Comparison of ENCODE assay signal across 15 cellular contexts in genomic region chr3:151421956-151422355, GRCh38. TPM values are rescaled to one million over a fixed set of nuclear protein-coding genes. Genes with fewer than 3 reads are reported as not detected.
A peak's percentile ranks its signal among the peaks of the same experiment; 100 is the strongest.
DNase-seq lines count a peak whose midpoint lies in the region; ATAC-seq and TF ChIP-seq lines count a peak whose summit lies in the region.
"Had no signal": no experiment of that assay in that cellular context is flagged by ENCODE, and none has a peak within 500 bp of the region (broad histone marks: within the 10 kb centered on the region; RNA-seq: fewer than 3 reads in every experiment).

No MANE protein-coding gene starts in this region.

- H3K9me3 ChIP-seq in HCT116 (ENCODE audit: control insufficient read depth in 1 of 2, insufficient read depth in 1 of 2, low read depth in 1 of 2, low read length in 2 of 2) = no peaks in the 10 kb centered on the region
- H3K9me3 ChIP-seq: body of pancreas, heart left ventricle, SJCRH30 had no signal

- DNase-seq in GM06990 (ENCODE audit: extremely low read depth, insufficient read length) (no peak), HCT116 (ENCODE audit: low read depth, low spot score) (no peak), NB4 (ENCODE audit: low read depth) (peak; percentile 42), epithelial cell of proximal tubule (ENCODE audit: low read depth) (no peak), left ventricle myocardium superior (no peak), NCI-H146 (lab: John Stamatoyannopoulos, UW) (no peak), NCI-H2081 treated with DMSO at 0.1 percent for 48 hours (lab: John Stamatoyannopoulos, UW) (no peak)
- no peak for DNase-seq in activated CD8-positive, alpha-beta T cell treated with anti-CD3 and anti-CD28 coated beads, Interleukin-2, amount 10 ng/mL, durations not matched to agents 7 days and 5 days
- DNase-seq: activated CD4-positive, alpha-beta T cell treated with anti-CD3 and anti-CD28 coated beads for 1 hour; body of pancreas; effector memory CD8-positive, alpha-beta T cell; heart left ventricle; NCI-H2171; SJCRH30 had no signal

- TF ChIP-seq CTCF in GM06990 (IDR thresholded peaks at IDR 0.05; ENCODE audit: insufficient read depth, low read length, poor library complexity, severe bottlenecking) (peak; percentile 14), HCT116 (IDR thresholded peaks at IDR 0.05 in 2 of 3, conservative IDR thresholded peaks at IDR 0.05 in 1 of 3; ENCODE audit: borderline replicate concordance in 1 of 3, insufficient read depth in 1 of 3, low read depth in 2 of 3, low read length in 2 of 3) (peak in 2 of 3 experiments; percentile 23 to 32; a peak in 2 of 6 replicates), NB4 (IDR thresholded peaks at IDR 0.05; ENCODE audit: low read depth, low read length) (peak; percentile 28), epithelial cell of proximal tubule (conservative IDR thresholded peaks at IDR 0.05; ENCODE audit: low read depth, low read length) (peak; percentile 11)

- no peak overlapping the region for H3K9ac ChIP-seq in HCT116 (ENCODE audit: low read length)

- H3K4me3 ChIP-seq in GM06990 (replicated peaks; ENCODE audit: low read depth, low read length) (no peak overlapping the region), HCT116 (replicated peaks in 1 of 2; ENCODE audit: low read depth in 1 of 2, low read length in 2 of 2) (no peak overlapping the region), NB4 (ENCODE audit: low read depth, low read length) (no peak overlapping the region), epithelial cell of proximal tubule (ENCODE audit: low read depth, low read length) (no peak overlapping the region)
- H3K4me3 ChIP-seq: body of pancreas, heart left ventricle, SJCRH30 had no signal

- H3K4me1 Mint-ChIP-seq in activated CD8-positive, alpha-beta T cell treated with anti-CD3 and anti-CD28 coated beads, Interleukin-2, amount 10 ng/mL, durations not matched to agents 7 days and 5 days (ENCODE audit: low read depth) = peaks cover 4% of the 10 kb centered on the region

- H3K9me2 ChIP-seq in HCT116 (ENCODE audit: insufficient read depth) = no peaks in the 10 kb centered on the region

- BruUV-seq in HCT116 (replicated peaks; lab: Mats Ljungman, UMichigan) = no TSS peak

- RAD21 ChIA-PET in HCT116 (lab: Charles Lee; ENCODE audit: low non-redundant PET in 1 of 2, low total read pairs in 2 of 2, uncharacterized antibody in 2 of 2, unreplicated experiment in 2 of 2) = no interaction called here

- H3K9me3 Mint-ChIP-seq in activated CD8-positive, alpha-beta T cell treated with anti-CD3 and anti-CD28 coated beads, Interleukin-2, amount 10 ng/mL, durations not matched to agents 7 days and 5 days (ENCODE audit: insufficient read depth) = no peaks in the 10 kb centered on the region
- H3K9me3 Mint-ChIP-seq: effector memory CD8-positive, alpha-beta T cell had no signal

- TF ChIP-seq POLR2A in HCT116 (IDR thresholded peaks at IDR 0.05; ENCODE audit: borderline replicate concordance, extremely low read depth, insufficient read depth, insufficient read length) (no peak), NB4 (IDR thresholded peaks at IDR 0.05; ENCODE audit: extremely low read depth, insufficient read length) (no peak)

- H2AFZ ChIP-seq in HCT116 (ENCODE audit: low read depth, low read length, poor library complexity, severe bottlenecking) = no peak overlapping the region

- H3K4me2 ChIP-seq in HCT116 (ENCODE audit: low read length) = no peak overlapping the region

- no peak overlapping the region for H3K27ac Mint-ChIP-seq in activated CD8-positive, alpha-beta T cell treated with anti-CD3 and anti-CD28 coated beads, Interleukin-2, amount 10 ng/mL, durations not matched to agents 7 days and 5 days
- H3K27ac Mint-ChIP-seq: effector memory CD8-positive, alpha-beta T cell had no signal

- no peaks in the 10 kb centered on the region for H3K36me3 Mint-ChIP-seq in activated CD8-positive, alpha-beta T cell treated with anti-CD3 and anti-CD28 coated beads, Interleukin-2, amount 10 ng/mL, durations not matched to agents 7 days and 5 days (ENCODE audit: low read depth)

- H3K27ac ChIP-seq in HCT116 (ENCODE audit: low read depth, low read length) = no peak overlapping the region
- H3K27ac ChIP-seq: body of pancreas, heart left ventricle, SJCRH30 had no signal

- ATAC-seq in HCT116 (peak; percentile 69), left ventricle myocardium superior (no peak)
- ATAC-seq in activated CD8-positive, alpha-beta T cell treated with anti-CD3 and anti-CD28 coated beads, Interleukin-2, amount 10 ng/mL, durations not matched to agents 7 days and 5 days = no peak
- ATAC-seq: body of pancreas; effector memory CD8-positive, alpha-beta T cell; heart left ventricle had no signal

- 0 out of 4 replicates have a peak, but pooled peaks cover 0 to 6% of the 10 kb centered on the region in 2 experiments for H3K4me1 ChIP-seq in HCT116 (ENCODE audit: control insufficient read depth in 1 of 2, insufficient read depth in 2 of 2, low read length in 2 of 2)
- H3K4me1 ChIP-seq: body of pancreas, SJCRH30 had no signal

- no peaks in the 10 kb centered on the region for H3K79me2 ChIP-seq in HCT116 (ENCODE audit: insufficient read depth, low read length)

- CTCF ChIA-PET in HCT116 (lab: Charles Lee) = no interaction called here
- CTCF ChIA-PET in activated CD8-positive, alpha-beta T cell treated with anti-CD3 and anti-CD28 coated beads, Interleukin-2, amount 10 ng/mL, durations not matched to agents 7 days and 5 days (lab: Charles Lee) = interaction anchor here (1.0 kb wide), 1 partner anchor 63 kb away, joined by 3 read pairs; no protein-coding TSS in a partner anchor

- H3K36me3 ChIP-seq in GM06990 (ENCODE audit: control insufficient read depth, insufficient read depth, low read length) (no peaks in the 10 kb centered on the region), HCT116 (ENCODE audit: control insufficient read depth in 1 of 2, insufficient read depth in 2 of 2, low read length in 2 of 2) (no peaks in the 10 kb centered on the region)
- H3K36me3 ChIP-seq: heart left ventricle, SJCRH30 had no signal

- POLR2A ChIA-PET in HCT116 (lab: Charles Lee) = no interaction called here
- POLR2A ChIA-PET in activated CD8-positive, alpha-beta T cell treated with anti-CD3 and anti-CD28 coated beads, Interleukin-2, amount 10 ng/mL, durations not matched to agents 7 days and 5 days (lab: Charles Lee) = no interaction called here

- no peaks in the 10 kb centered on the region for H4K20me1 ChIP-seq in HCT116 (ENCODE audit: insufficient read depth)

- no peak overlapping the region for H3K4me3 Mint-ChIP-seq in activated CD8-positive, alpha-beta T cell treated with anti-CD3 and anti-CD28 coated beads, Interleukin-2, amount 10 ng/mL, durations not matched to agents 7 days and 5 days
- H3K4me3 Mint-ChIP-seq: effector memory CD8-positive, alpha-beta T cell had no signal

- no peaks in the 10 kb centered on the region for H3K27me3 Mint-ChIP-seq in activated CD8-positive, alpha-beta T cell treated with anti-CD3 and anti-CD28 coated beads, Interleukin-2, amount 10 ng/mL, durations not matched to agents 7 days and 5 days (ENCODE audit: low read depth)

- no peak for TF ChIP-seq RAD21 in HCT116 (IDR thresholded peaks at IDR 0.05; ENCODE audit: low read depth)

- H3K27me3 ChIP-seq in GM06990 (replicated peaks; ENCODE audit: control insufficient read depth, insufficient read depth, low read length) = no peaks in the 10 kb centered on the region
- no peaks in the 10 kb centered on the region for H3K27me3 ChIP-seq in HCT116 (ENCODE audit: insufficient read depth, low read length)
- H3K27me3 ChIP-seq: body of pancreas, heart left ventricle, SJCRH30 had no signal

- intact Hi-C loops in HCT116 (cut with micrococcal nuclease) = no loop called here
- intact Hi-C loops in left ventricle myocardium superior (cut with micrococcal nuclease) = no loop called here

TF ChIP-seq in HCT116, 20 proteins besides CTCF, POLR2A, EP300 and RAD21 (continues in another document):
- TF ChIP-seq ZFX (IDR thresholded peaks at IDR 0.05) (no peak), SP1 (IDR thresholded peaks at IDR 0.05; ENCODE audit: low read depth) (no peak), POLR2AphosphoS5 (IDR thresholded peaks at IDR 0.05; ENCODE audit: low read depth, low read length) (no peak), CBX3 (IDR thresholded peaks at IDR 0.05; ENCODE audit: low read depth) (no peak)
- TF ChIP-seq, protein P1, sequence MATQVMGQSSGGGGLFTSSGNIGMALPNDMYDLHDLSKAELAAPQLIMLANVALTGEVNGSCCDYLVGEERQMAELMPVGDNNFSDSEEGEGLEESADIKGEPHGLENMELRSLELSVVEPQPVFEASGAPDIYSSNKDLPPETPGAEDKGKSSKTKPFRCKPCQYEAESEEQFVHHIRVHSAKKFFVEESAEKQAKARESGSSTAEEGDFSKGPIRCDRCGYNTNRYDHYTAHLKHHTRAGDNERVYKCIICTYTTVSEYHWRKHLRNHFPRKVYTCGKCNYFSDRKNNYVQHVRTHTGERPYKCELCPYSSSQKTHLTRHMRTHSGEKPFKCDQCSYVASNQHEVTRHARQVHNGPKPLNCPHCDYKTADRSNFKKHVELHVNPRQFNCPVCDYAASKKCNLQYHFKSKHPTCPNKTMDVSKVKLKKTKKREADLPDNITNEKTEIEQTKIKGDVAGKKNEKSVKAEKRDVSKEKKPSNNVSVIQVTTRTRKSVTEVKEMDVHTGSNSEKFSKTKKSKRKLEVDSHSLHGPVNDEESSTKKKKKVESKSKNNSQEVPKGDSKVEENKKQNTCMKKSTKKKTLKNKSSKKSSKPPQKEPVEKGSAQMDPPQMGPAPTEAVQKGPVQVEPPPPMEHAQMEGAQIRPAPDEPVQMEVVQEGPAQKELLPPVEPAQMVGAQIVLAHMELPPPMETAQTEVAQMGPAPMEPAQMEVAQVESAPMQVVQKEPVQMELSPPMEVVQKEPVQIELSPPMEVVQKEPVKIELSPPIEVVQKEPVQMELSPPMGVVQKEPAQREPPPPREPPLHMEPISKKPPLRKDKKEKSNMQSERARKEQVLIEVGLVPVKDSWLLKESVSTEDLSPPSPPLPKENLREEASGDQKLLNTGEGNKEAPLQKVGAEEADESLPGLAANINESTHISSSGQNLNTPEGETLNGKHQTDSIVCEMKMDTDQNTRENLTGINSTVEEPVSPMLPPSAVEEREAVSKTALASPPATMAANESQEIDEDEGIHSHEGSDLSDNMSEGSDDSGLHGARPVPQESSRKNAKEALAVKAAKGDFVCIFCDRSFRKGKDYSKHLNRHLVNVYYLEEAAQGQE (IDR thresholded peaks at IDR 0.05; ENCODE audit: low read depth) = no peak

RNA-seq across cellular contexts. Expression of gene P2RY12, which starts 37.4 kb away (rescaled TPM):
- total RNA-seq in HCT116 (2021; ENCODE audit: unreplicated experiment) (not detected), epithelial cell of proximal tubule (not detected in 2 replicates), left ventricle myocardium superior (1.0 TPM)
- polyA plus RNA-seq in HCT116 (2012) = not detected in 2 replicates
- total RNA-seq in activated CD8-positive, alpha-beta T cell treated with anti-CD3 and anti-CD28 coated beads, Interleukin-2, amount 10 ng/mL, durations not matched to agents 7 days and 5 days = not detected
- total RNA-seq: SJCRH30 had no signal
- polyA plus RNA-seq: BJ had no signal

RNA-seq across cellular contexts. Expression of gene IGSF10, which starts 38.9 kb away (rescaled TPM):
- 0.02 TPM for total RNA-seq in HCT116 (2021; ENCODE audit: unreplicated experiment)
- 0.01 TPM in 1 of 2 replicates, not detected in the other for polyA plus RNA-seq in HCT116 (2012)
- under 0.01 and 0.07 TPM in 2 replicates for total RNA-seq in epithelial cell of proximal tubule
- 1.9 TPM for total RNA-seq in left ventricle myocardium superior
- not detected for total RNA-seq in activated CD8-positive, alpha-beta T cell treated with anti-CD3 and anti-CD28 coated beads, Interleukin-2, amount 10 ng/mL, durations not matched to agents 7 days and 5 days
- total RNA-seq: SJCRH30 had no signal
